In genomic region chrX:99095965-99096364, GRCh38 we compare ENCODE assay signal across 23 cellular contexts.
"Had no signal": no experiment of that assay in that cellular context is flagged by ENCODE, and none has a peak within 500 bp of the region (broad histone marks: within the 10 kb centered on the region; RNA-seq: fewer than 3 reads in every experiment).

No MANE protein-coding gene starts in this region.

- DNase-seq: Kasumi-1, MM.1S, NCI-H1092 treated with DMSO at 0.1 percent for 48 hours, NCI-H1436, NCI-H187, NCI-H2029, NCI-H2081 treated with DMSO at 0.1 percent for 48 hours, NCI-H2171, NCI-H226, NCI-H446, NCI-H510A, NCI-H524 treated with DMSO at 0.1 percent for 48 hours, NCI-H69, NCI-H774, Right ventricle myocardium superior, RPMI8226, SIG-M5 had no signal

- H3K27ac Mint-ChIP-seq: IgD-negative memory B cell had no signal

- H3K4me2 ChIP-seq: KMS-11 had no signal

- H3K9ac ChIP-seq: KMS-11 had no signal

- H3K27me3 ChIP-seq: SJSA1 had no signal

- H3K4me1 ChIP-seq: SJSA1 had no signal

- H3K36me3 ChIP-seq: SJSA1 had no signal

- H3K27me3 Mint-ChIP-seq: IgD-negative memory B cell had no signal

- H3K9me3 ChIP-seq: SJSA1 had no signal

- H3K4me1 Mint-ChIP-seq: IgD-negative memory B cell had no signal

- ATAC-seq: K562 had no signal

- H3K36me3 Mint-ChIP-seq: IgD-negative memory B cell had no signal

- H3K4me3 Mint-ChIP-seq: IgD-negative memory B cell had no signal

- H3K27ac ChIP-seq: HL-60, KMS-11, SJSA1, SK-N-MC had no signal

- H3K4me3 ChIP-seq: K562, SJSA1, SK-N-MC had no signal
